In the genomic region with DNA sequence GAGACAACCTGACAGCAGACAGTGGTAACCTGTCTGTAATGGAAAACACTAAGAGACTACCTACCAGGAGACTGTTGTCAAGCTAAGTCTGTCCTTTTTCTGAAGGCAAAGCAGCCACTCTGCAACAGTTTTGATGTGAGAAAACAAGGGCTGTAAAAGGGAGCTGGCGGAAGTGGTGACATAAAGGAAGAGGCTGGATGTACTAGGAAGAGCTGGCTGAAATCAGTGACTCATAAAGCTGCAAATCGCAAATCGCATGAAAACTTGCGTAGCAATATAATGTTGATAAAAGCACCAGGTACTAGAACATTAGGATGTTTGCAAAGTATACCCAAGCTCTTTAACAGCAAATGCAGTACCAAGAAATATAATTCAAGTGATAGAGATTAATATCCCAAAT, we compare ENCODE assay signal across 1 cellular context.
TF ChIP-seq lines count a peak whose summit lies in the region.

No MANE protein-coding gene starts in this region.

TF ChIP-seq in HCT116, 20 proteins besides CTCF, POLR2A, EP300 and RAD21 (continued from another document):
- no peak for TF ChIP-seq REST (IDR thresholded peaks at IDR 0.05; ENCODE audit: low read depth)
- TF ChIP-seq ATF3 (IDR thresholded peaks at IDR 0.05), result no peak
- no peak for TF ChIP-seq CEBPB (IDR thresholded peaks at IDR 0.05; ENCODE audit: low read depth)
- TF ChIP-seq, protein P1, sequence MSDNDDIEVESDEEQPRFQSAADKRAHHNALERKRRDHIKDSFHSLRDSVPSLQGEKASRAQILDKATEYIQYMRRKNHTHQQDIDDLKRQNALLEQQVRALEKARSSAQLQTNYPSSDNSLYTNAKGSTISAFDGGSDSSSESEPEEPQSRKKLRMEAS (IDR thresholded peaks at IDR 0.05), result no peak
- TF ChIP-seq, protein P2, sequence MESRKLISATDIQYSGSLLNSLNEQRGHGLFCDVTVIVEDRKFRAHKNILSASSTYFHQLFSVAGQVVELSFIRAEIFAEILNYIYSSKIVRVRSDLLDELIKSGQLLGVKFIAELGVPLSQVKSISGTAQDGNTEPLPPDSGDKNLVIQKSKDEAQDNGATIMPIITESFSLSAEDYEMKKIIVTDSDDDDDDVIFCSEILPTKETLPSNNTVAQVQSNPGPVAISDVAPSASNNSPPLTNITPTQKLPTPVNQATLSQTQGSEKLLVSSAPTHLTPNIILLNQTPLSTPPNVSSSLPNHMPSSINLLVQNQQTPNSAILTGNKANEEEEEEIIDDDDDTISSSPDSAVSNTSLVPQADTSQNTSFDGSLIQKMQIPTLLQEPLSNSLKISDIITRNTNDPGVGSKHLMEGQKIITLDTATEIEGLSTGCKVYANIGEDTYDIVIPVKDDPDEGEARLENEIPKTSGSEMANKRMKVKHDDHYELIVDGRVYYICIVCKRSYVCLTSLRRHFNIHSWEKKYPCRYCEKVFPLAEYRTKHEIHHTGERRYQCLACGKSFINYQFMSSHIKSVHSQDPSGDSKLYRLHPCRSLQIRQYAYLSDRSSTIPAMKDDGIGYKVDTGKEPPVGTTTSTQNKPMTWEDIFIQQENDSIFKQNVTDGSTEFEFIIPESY (IDR thresholded peaks at IDR 0.05; ENCODE audit: extremely low read depth, insufficient replicate concordance, low read length), result no peak
